In genomic region chr19:34985249-34986022, GRCh38 we compare ENCODE assay signal across 1 cellular context.
TF ChIP-seq lines count a peak whose summit lies in the region.

No MANE protein-coding gene starts in this region.

TF ChIP-seq in SK-N-SH treated with all-trans-retinoic acid at 6 μM for 48 hours, 23 proteins besides CTCF, POLR2A, EP300 and RAD21 (continued from another document):
- TF ChIP-seq CSRNP3 (CRISPR knock-in tag; IDR thresholded peaks at IDR 0.05) (no peak), ARNTL (CRISPR knock-in tag; IDR thresholded peaks at IDR 0.05; ENCODE audit: borderline replicate concordance, low read depth) (no peak), ZFP30 (CRISPR knock-in tag; IDR thresholded peaks at IDR 0.05) (no peak), TSHZ2 (CRISPR knock-in tag; IDR thresholded peaks at IDR 0.05) (no peak), BACH2 (CRISPR knock-in tag; IDR thresholded peaks at IDR 0.05; ENCODE audit: borderline replicate concordance) (no peak), ZC3H10 (CRISPR knock-in tag; IDR thresholded peaks at IDR 0.05) (no peak), TCF4 (CRISPR knock-in tag; IDR thresholded peaks at IDR 0.05; ENCODE audit: borderline replicate concordance) (no peak), ZNF8 (CRISPR knock-in tag; IDR thresholded peaks at IDR 0.05) (no peak), SNAI2 (CRISPR knock-in tag; IDR thresholded peaks at IDR 0.05) (no peak), ZNF70 (CRISPR knock-in tag; IDR thresholded peaks at IDR 0.05) (no peak), GLIS3 (CRISPR knock-in tag; IDR thresholded peaks at IDR 0.05) (no peak)
